34 cellular contexts compared by ENCODE assay signal in the genomic region with DNA sequence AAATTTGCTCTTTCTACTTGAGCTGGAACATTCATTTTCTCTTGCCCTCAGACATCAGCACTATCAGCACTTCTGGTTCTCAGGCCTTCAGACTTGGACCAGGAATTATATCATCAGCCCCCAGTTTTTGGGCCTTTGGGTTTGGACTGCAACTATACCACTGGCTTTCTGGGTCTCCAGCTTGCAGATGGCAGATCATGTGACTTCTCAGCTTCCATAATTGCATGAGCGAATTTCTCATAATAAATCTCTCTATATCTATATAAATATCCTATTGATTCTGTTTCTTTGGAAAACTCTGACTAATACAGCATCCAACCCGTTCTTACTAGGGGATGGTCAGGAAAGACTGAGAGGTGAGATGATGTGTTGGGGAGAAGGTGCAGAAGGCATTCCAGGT.
"Had no signal": no experiment of that assay in that cellular context is flagged by ENCODE, and none has a peak within 500 bp of the region (broad histone marks: within the 10 kb centered on the region; RNA-seq: fewer than 3 reads in every experiment).

No MANE protein-coding gene starts in this region.

- H3K27me3 Mint-ChIP-seq: activated CD4-positive, alpha-beta T cell treated with anti-CD3 and anti-CD28 coated beads for 36 hours; activated CD8-positive, alpha-beta memory T cell treated with anti-CD3 and anti-CD28 coated beads, Interleukin-2, amount 10 ng/mL, durations not matched to agents 7 days and 5 days; activated naive CD4-positive, alpha-beta T cell treated with anti-CD3 and anti-CD28 coated beads, Interleukin-2, amount 50 U/mL, for 24 hours; activated naive CD8-positive, alpha-beta T cell treated with anti-CD3 and anti-CD28 coated beads for 36 hours; activated naive CD8-positive, alpha-beta T cell treated with anti-CD3 and anti-CD28 coated beads, Interleukin-2, amount 50 U/mL, for 24 hours; brain had no signal

- DNase-seq: activated CD4-positive, alpha-beta memory T cell treated with anti-CD3 and anti-CD28 coated beads for 36 hours; activated CD4-positive, alpha-beta T cell treated with anti-CD3 and anti-CD28 coated beads for 36 hours; activated CD4-positive, alpha-beta T cell treated with anti-CD3 and anti-CD28 coated beads, Interleukin-2, amount 10 ng/mL, durations not matched to agents 24 days and 14 days; activated CD4-positive, CD25-positive, alpha-beta regulatory T cell; activated CD4-positive, CD25-positive, alpha-beta regulatory T cell treated with anti-CD3 and anti-CD28 coated beads, Interleukin-2, amount 50 U/mL, for 72 hours; activated CD8-positive, alpha-beta memory T cell treated with anti-CD3 and anti-CD28 coated beads, Interleukin-2, amount 10 ng/mL, durations not matched to agents 7 days and 5 days; activated CD8-positive, alpha-beta memory T cell treated with anti-CD3 and anti-CD28 coated beads, Interleukin-2, amount 50 U/mL, for 4 hours; activated CD8-positive, alpha-beta T cell treated with anti-CD3 and anti-CD28 coated beads, Interleukin-2, amount 10 ng/mL, durations not matched to agents 7 days and 5 days; activated effector memory CD4-positive, alpha-beta T cell treated with anti-CD3 and anti-CD28 coated beads, Interleukin-2, amount 50 U/mL, for 16 hours; activated naive CD4-positive, alpha-beta T cell treated with anti-CD3 and anti-CD28 coated beads for 36 hours; activated naive CD8-positive, alpha-beta T cell treated with anti-CD3 and anti-CD28 coated beads for 36 hours; activated naive CD8-positive, alpha-beta T cell treated with anti-CD3 and anti-CD28 coated beads, Interleukin-2, amount 50 U/mL, for 24 hours; activated T-cell treated with anti-CD3 and anti-CD28 coated beads, Interleukin-2, amount 50 U/mL, for 1 hour; activated T-cell treated with anti-CD3 and anti-CD28 coated beads, Interleukin-2, amount 50 U/mL, for 48 hours; adrenal gland; amygdala; aorta; central memory CD4-positive, alpha-beta T cell; dorsolateral prefrontal cortex; effector memory CD4-positive, alpha-beta T cell; endodermal cell; foreskin fibroblast; heart left ventricle; T-helper 2 cell had no signal

- FAIRE-seq: frontal cortex had no signal

- H3K36me3 Mint-ChIP-seq: brain had no signal

- H3K4me3 ChIP-seq: adrenal gland, breast epithelium, cardiac muscle cell, coronary artery, dorsolateral prefrontal cortex, heart left ventricle had no signal

- H3K4me3 Mint-ChIP-seq: activated CD4-positive, alpha-beta memory T cell treated with anti-CD3 and anti-CD28 coated beads for 36 hours; activated CD4-positive, alpha-beta T cell treated with anti-CD3 and anti-CD28 coated beads for 36 hours; activated CD4-positive, alpha-beta T cell treated with anti-CD3 and anti-CD28 coated beads, Interleukin-2, amount 10 ng/mL, durations not matched to agents 24 days and 14 days; activated CD8-positive, alpha-beta memory T cell treated with anti-CD3 and anti-CD28 coated beads, Interleukin-2, amount 10 ng/mL, durations not matched to agents 7 days and 5 days; activated CD8-positive, alpha-beta T cell treated with anti-CD3 and anti-CD28 coated beads, Interleukin-2, amount 10 ng/mL, durations not matched to agents 7 days and 5 days; activated naive CD4-positive, alpha-beta T cell treated with anti-CD3 and anti-CD28 coated beads for 36 hours; activated naive CD4-positive, alpha-beta T cell treated with anti-CD3 and anti-CD28 coated beads, Interleukin-2, amount 50 U/mL, for 24 hours; activated naive CD8-positive, alpha-beta T cell treated with anti-CD3 and anti-CD28 coated beads for 36 hours; activated naive CD8-positive, alpha-beta T cell treated with anti-CD3 and anti-CD28 coated beads, Interleukin-2, amount 50 U/mL, for 24 hours; activated T-helper 1 cell treated with anti-CD3 and anti-CD28 coated beads, Interleukin-12 subunit alpha, Interleukin-12 subunit beta, Interleukin-2, Interleukin-4 antibody, amounts not matched to agents 30 ng/mL and 10 ng/mL and 1 ng/mL, durations not matched to agents 14 hours and 24 hours and 36 hours; brain; dendritic cell treated with granulocyte-macrophage colony-stimulating factor and Interleukin-4, amounts not matched to agents 40 ng/mL and 50 ng/mL, for 4 days; endodermal cell had no signal

- H3K4me1 ChIP-seq: breast epithelium had no signal

- ATAC-seq: activated CD4-positive, alpha-beta T cell treated with anti-CD3 and anti-CD28 coated beads for 36 hours; activated CD8-positive, alpha-beta memory T cell treated with anti-CD3 and anti-CD28 coated beads, Interleukin-2, amount 10 ng/mL, durations not matched to agents 7 days and 5 days; activated CD8-positive, alpha-beta T cell treated with anti-CD3 and anti-CD28 coated beads, Interleukin-2, amount 10 ng/mL, durations not matched to agents 7 days and 5 days; activated naive CD8-positive, alpha-beta T cell treated with anti-CD3 and anti-CD28 coated beads, Interleukin-2, amount 50 U/mL, for 24 hours; esophagus mucosa; heart left ventricle had no signal

- H3K9me3 Mint-ChIP-seq: dendritic cell treated with granulocyte-macrophage colony-stimulating factor and Interleukin-4, amounts not matched to agents 40 ng/mL and 50 ng/mL, for 4 days; endodermal cell had no signal

- H3K27ac ChIP-seq: adrenal gland, breast epithelium, cardiac muscle cell, coronary artery, dorsolateral prefrontal cortex, heart left ventricle had no signal

- H3K27me3 ChIP-seq: adrenal gland, breast epithelium, cardiac muscle cell, dorsolateral prefrontal cortex, heart left ventricle had no signal

- H3K27ac Mint-ChIP-seq: activated CD4-positive, alpha-beta memory T cell treated with anti-CD3 and anti-CD28 coated beads for 36 hours; activated CD4-positive, alpha-beta T cell treated with anti-CD3 and anti-CD28 coated beads for 36 hours; activated CD4-positive, alpha-beta T cell treated with anti-CD3 and anti-CD28 coated beads, Interleukin-2, amount 10 ng/mL, durations not matched to agents 24 days and 14 days; activated CD8-positive, alpha-beta memory T cell treated with anti-CD3 and anti-CD28 coated beads, Interleukin-2, amount 10 ng/mL, durations not matched to agents 7 days and 5 days; activated CD8-positive, alpha-beta T cell treated with anti-CD3 and anti-CD28 coated beads, Interleukin-2, amount 10 ng/mL, durations not matched to agents 7 days and 5 days; activated naive CD4-positive, alpha-beta T cell treated with anti-CD3 and anti-CD28 coated beads for 36 hours; activated naive CD4-positive, alpha-beta T cell treated with anti-CD3 and anti-CD28 coated beads, Interleukin-2, amount 50 U/mL, for 24 hours; activated naive CD8-positive, alpha-beta T cell treated with anti-CD3 and anti-CD28 coated beads for 36 hours; activated naive CD8-positive, alpha-beta T cell treated with anti-CD3 and anti-CD28 coated beads, Interleukin-2, amount 50 U/mL, for 24 hours; activated T-helper 1 cell treated with anti-CD3 and anti-CD28 coated beads, Interleukin-12 subunit alpha, Interleukin-12 subunit beta, Interleukin-2, Interleukin-4 antibody, amounts not matched to agents 30 ng/mL and 10 ng/mL and 1 ng/mL, durations not matched to agents 14 hours and 24 hours and 36 hours; activated T-helper 2 cell treated with anti-CD3 and anti-CD28 coated beads, Interferon-gamma antibody, Interleukin-2, Interleukin-4, amounts not matched to agents 10 μg/mL and 5 μg/mL and 100 μg/mL, durations not matched to agents 14 hours and 24 hours and 36 hours; brain; dendritic cell treated with granulocyte-macrophage colony-stimulating factor and Interleukin-4, amounts not matched to agents 40 ng/mL and 50 ng/mL, for 4 days; endodermal cell had no signal

- H3K36me3 ChIP-seq: adrenal gland, breast epithelium, cardiac muscle cell, heart left ventricle had no signal

- H3K9me3 ChIP-seq: adrenal gland, breast epithelium, heart left ventricle had no signal
